7 cellular contexts compared by ENCODE assay signal in the genomic region with DNA sequence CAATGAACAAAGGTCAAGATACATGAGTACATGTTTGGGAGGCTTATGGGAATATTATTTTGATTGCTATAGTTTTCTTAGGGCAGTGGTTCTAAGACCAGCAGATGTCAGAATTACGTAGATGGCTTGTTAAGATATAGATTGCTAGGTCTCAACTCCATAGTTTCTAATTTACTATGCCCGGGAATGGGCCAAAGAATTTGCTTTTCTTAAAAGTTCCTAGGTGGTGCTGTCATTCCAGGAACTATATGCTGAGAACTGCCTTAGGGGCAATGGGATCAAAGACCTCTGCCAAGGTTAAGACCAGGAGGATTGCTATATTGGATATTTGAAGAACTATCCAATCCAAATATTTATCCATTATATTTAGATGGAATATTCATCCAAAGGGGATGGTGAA.
"Had no signal": no experiment of that assay in that cellular context is flagged by ENCODE, and none has a peak within 500 bp of the region (broad histone marks: within the 10 kb centered on the region; RNA-seq: fewer than 3 reads in every experiment).

No MANE protein-coding gene starts in this region.

- H3K4me3 ChIP-seq: HAP-1 had no signal

- H3K9ac ChIP-seq: KMS-11 had no signal

- H3K4me1 ChIP-seq: HAP-1 had no signal

- H3K9me3 ChIP-seq: HAP-1 had no signal

- ATAC-seq: HepG2 had no signal

- H3K4me2 ChIP-seq: KMS-11 had no signal

- H3K36me3 ChIP-seq: HAP-1 had no signal

- DNase-seq: GOT3, H7, KBM-7 had no signal

- H3K27ac ChIP-seq: HL-60, KMS-11 had no signal
